ENCODE assay signal across 18 cellular contexts in genomic region chrX:29965634-29966033, GRCh38.
DNase-seq lines count a peak whose midpoint lies in the region; FAIRE-seq and TF ChIP-seq lines count a peak whose summit lies in the region.
"Had no signal": no experiment of that assay in that cellular context is flagged by ENCODE, and none has a peak within 500 bp of the region (broad histone marks: within the 10 kb centered on the region; RNA-seq: fewer than 3 reads in every experiment).

No MANE protein-coding gene starts in this region.

- DNase-seq in H1 (ENCODE audit: low read depth in 1 of 2, low spot score in 2 of 2) (no peak), osteoblast (ENCODE audit: insufficient read length, low spot score, missing footprints) (peak; percentile 13), left ventricle myocardium inferior (no peak), NCI-H446 (lab: John Stamatoyannopoulos, UW) (no peak)
- DNase-seq in activated CD4-positive, alpha-beta T cell treated with anti-CD3 and anti-CD28 coated beads, Interleukin-2, amount 50 U/mL, for 4 hours: no peak
- DNase-seq: C1 segment of cervical spinal cord; Calu3; CD4-positive, alpha-beta memory T cell; COR-L47; DMS53; DMS79 treated with DMSO at 0.1 percent for 48 hours; GF-D8; GOT3; H7; HCEC 1CT had no signal

- peaks cover 39% of the 10 kb centered on the region for H3K4me1 ChIP-seq in HUES48 (ENCODE audit: control insufficient read depth, insufficient read depth, low read length)
- peaks cover 0 to 7% (median 0%) of the 10 kb centered on the region in 4 experiments; a peak in 3 of 7 replicates for H3K4me1 ChIP-seq in H1 (replicated peaks in 1 of 4; ENCODE audit: control insufficient read depth in 3 of 4, insufficient read depth in 4 of 4, low read length in 3 of 4)
- no peaks in the 10 kb centered on the region for H3K4me1 ChIP-seq in osteoblast (ENCODE audit: insufficient read depth, low read length)
- H3K4me1 ChIP-seq in left ventricle myocardium inferior: no peaks in the 10 kb centered on the region

- POLR2A ChIA-PET in H1 (lab: Charles Lee; ENCODE audit: partially characterized antibody): no interaction called here

- WGBS in H1 (ENCODE audit: extremely low coverage in 1 of 2, insufficient coverage in 1 of 2, insufficient read length in 1 of 2, insufficient replicate concordance in 2 of 2, low coverage in 1 of 2, low lambda C conversion rate in 2 of 2, missing lambda C conversion rate in 1 of 2), 2 experiments: 19% methylated on average over 1 of the region's 1 CpG; no CpG with 5 or more reads in 1 of the 2 experiments

- no peak overlapping the region for H3K4ac ChIP-seq in H1 (replicated peaks; ENCODE audit: insufficient read length, low read depth, low read length)

- no peaks in the 10 kb centered on the region for H3K9me3 ChIP-seq in HUES48 (ENCODE audit: control insufficient read depth, insufficient read depth, low read length)
- H3K9me3 ChIP-seq in H1 (ENCODE audit: insufficient read depth in 2 of 2, low read depth in 1 of 2, low read length in 1 of 2): no peaks in the 10 kb centered on the region
- no peaks in the 10 kb centered on the region for H3K9me3 ChIP-seq in osteoblast (ENCODE audit: low read depth, low read length)
- no peaks in the 10 kb centered on the region for H3K9me3 ChIP-seq in left ventricle myocardium inferior (replicated peaks)

- H2AFZ ChIP-seq in H1 (ENCODE audit: low read length) (no peak overlapping the region), osteoblast (ENCODE audit: low read length) (no peak overlapping the region)

- intact Hi-C loops in left ventricle myocardium inferior (cut with micrococcal nuclease): no loop called here

- H2BK15ac ChIP-seq in H1 (ENCODE audit: low read length): no peak overlapping the region

- H3K4me2 ChIP-seq in H1 (ENCODE audit: insufficient read depth in 1 of 2, low read depth in 2 of 2, low read length in 2 of 2) (peak overlapping the region in 1 of 2 experiments; percentile 21; a peak in 1 of 4 replicates), osteoblast (ENCODE audit: insufficient read depth, low read length) (no peak overlapping the region)

- H3K27me3 ChIP-seq in HUES48 (ENCODE audit: control insufficient read depth, insufficient read depth, low read length) (no peaks in the 10 kb centered on the region), H1 (replicated peaks in 1 of 4; ENCODE audit: control insufficient read depth in 3 of 4, extremely low read depth in 1 of 4, insufficient read depth in 3 of 4, low read length in 3 of 4) (no peaks in the 10 kb centered on the region), osteoblast (ENCODE audit: insufficient read depth, low read length) (no peaks in the 10 kb centered on the region), left ventricle myocardium inferior (ENCODE audit: low read depth) (no peaks in the 10 kb centered on the region)

- H3K79me1 ChIP-seq in H1 (ENCODE audit: low read depth, low read length): no peaks in the 10 kb centered on the region

- peak overlapping the region; percentile 41 for H3K27ac ChIP-seq in HUES48 (ENCODE audit: low read depth, low read length)
- no peak overlapping the region for H3K27ac ChIP-seq in H1 (ENCODE audit: low read depth, low read length)
- no peak overlapping the region for H3K27ac ChIP-seq in osteoblast (ENCODE audit: low read depth, low read length)
- no peak overlapping the region for H3K27ac ChIP-seq in left ventricle myocardium inferior (replicated peaks)

- no peak overlapping the region for H4K5ac ChIP-seq in H1 (ENCODE audit: insufficient read length, low read depth, low read length)

- no peak overlapping the region for H4K8ac ChIP-seq in H1 (ENCODE audit: extremely low read depth, insufficient read depth, low read length)

- TF ChIP-seq CTCF in H1 (IDR thresholded peaks at IDR 0.05; ENCODE audit: control extremely low read depth in 1 of 3, insufficient read depth in 1 of 3, low read depth in 1 of 3, low read length in 3 of 3): no peak
- no peak for TF ChIP-seq CTCF in osteoblast (IDR thresholded peaks at IDR 0.05; ENCODE audit: extremely low read depth, low read depth, low read length)
- no peak for TF ChIP-seq CTCF in left ventricle myocardium inferior (IDR thresholded peaks at IDR 0.05; ENCODE audit: borderline replicate concordance)

- H3K79me2 ChIP-seq in H1 (ENCODE audit: control insufficient read depth in 1 of 2, insufficient read depth in 2 of 2, low read length in 2 of 2): no peaks in the 10 kb centered on the region
- H3K79me2 ChIP-seq in osteoblast (ENCODE audit: insufficient read depth, low read length): no peaks in the 10 kb centered on the region

- H2BK20ac ChIP-seq in H1 (ENCODE audit: low read length): no peak overlapping the region

- H3K14ac ChIP-seq in H1 (ENCODE audit: insufficient read length): no peak overlapping the region

- no peak overlapping the region for H3K18ac ChIP-seq in H1 (ENCODE audit: extremely low read depth, low read length)

- no peak overlapping the region for H3K23ac ChIP-seq in H1 (ENCODE audit: insufficient read length)

- H3K36me3 ChIP-seq in HUES48 (ENCODE audit: control insufficient read depth, insufficient read depth, low read length) (no peaks in the 10 kb centered on the region), H1 (ENCODE audit: control insufficient read depth in 2 of 4, insufficient read depth in 4 of 4, low read length in 3 of 4) (no peaks in the 10 kb centered on the region), osteoblast (ENCODE audit: insufficient read depth, low read length) (no peaks in the 10 kb centered on the region), left ventricle myocardium inferior (no peaks in the 10 kb centered on the region)

- no peak overlapping the region for H3K9ac ChIP-seq in HUES48 (ENCODE audit: low read depth, low read length)
- no peak overlapping the region for H3K9ac ChIP-seq in H1 (replicated peaks in 1 of 4; ENCODE audit: extremely low read depth in 1 of 4, low read depth in 3 of 4, low read length in 3 of 4)

- H2BK12ac ChIP-seq in H1 (ENCODE audit: low read depth, low read length): no peak overlapping the region

- H2BK120ac ChIP-seq in H1 (replicated peaks; ENCODE audit: low read depth, low read length): no peak overlapping the region

- no peak for TF ChIP-seq RAD21 in H1 (IDR thresholded peaks at IDR 0.05 in 1 of 2, conservative IDR thresholded peaks at IDR 0.05 in 1 of 2; ENCODE audit: low read depth in 2 of 2, low read length in 2 of 2)

- H4K91ac ChIP-seq in H1 (replicated peaks; ENCODE audit: insufficient read length, low read length): no peak overlapping the region

- CTCF ChIA-PET in H1 (lab: Charles Lee; ENCODE audit: partially characterized antibody): no interaction called here

- no peaks in the 10 kb centered on the region for H4K20me1 ChIP-seq in H1 (replicated peaks in 1 of 2; ENCODE audit: control insufficient read depth in 1 of 2, insufficient read depth in 2 of 2, low read length in 2 of 2)
- no peaks in the 10 kb centered on the region for H4K20me1 ChIP-seq in osteoblast (ENCODE audit: insufficient read depth, low read length)

- no peaks in the 10 kb centered on the region for H3K23me2 ChIP-seq in H1 (ENCODE audit: low read depth, low read length)

- H2AK5ac ChIP-seq in H1 (ENCODE audit: low read depth, low read length): no peak overlapping the region

- H3K4me3 ChIP-seq in HUES48 (ENCODE audit: low read depth, low read length) (peak overlapping the region; percentile 22; the same call in 1 of the 2 replicates), H1 (ENCODE audit: extremely low read depth in 1 of 4, insufficient read depth in 2 of 4, low read depth in 3 of 4, low read length in 4 of 4) (no peak overlapping the region), osteoblast (ENCODE audit: insufficient read depth, low read length) (no peak overlapping the region), left ventricle myocardium inferior (no peak overlapping the region)

- H3K56ac ChIP-seq in H1 (replicated peaks; ENCODE audit: insufficient read length, low read depth, low read length): no peak overlapping the region

- no peak for FAIRE-seq in H1 (lab: Jason Lieb, UNC)
- FAIRE-seq: GM12891, GM18507 had no signal

- no peak for TF ChIP-seq POLR2A in H1 (IDR thresholded peaks at IDR 0.05; ENCODE audit: control extremely low read depth in 1 of 2, low read depth in 2 of 2, low read length in 2 of 2)

- H2BK5ac ChIP-seq in H1 (ENCODE audit: low read depth, low read length): no peak overlapping the region

- TF ChIP-seq EP300 in H1 (IDR thresholded peaks at IDR 0.05; ENCODE audit: borderline replicate concordance in 1 of 2, low read depth in 2 of 2, low read length in 2 of 2): no peak

TF ChIP-seq in H1, 55 proteins besides CTCF, POLR2A, EP300 and RAD21 (continues in another document):
- no peak for TF ChIP-seq KDM4A (IDR thresholded peaks at IDR 0.05; ENCODE audit: low read depth, low read length, severe bottlenecking)
